24 cellular contexts compared by ENCODE assay signal in genomic region chr14:21185506-21185905, GRCh38. TPM values are rescaled to one million over a fixed set of nuclear protein-coding genes. Genes with fewer than 3 reads are reported as not detected.
A peak's percentile ranks its signal among the peaks of the same experiment; 100 is the strongest.
DNase-seq lines count a peak whose midpoint lies in the region; ATAC-seq and TF ChIP-seq lines count a peak whose summit lies in the region.
"Had no signal": no experiment of that assay in that cellular context is flagged by ENCODE, and none has a peak within 500 bp of the region (broad histone marks: within the 10 kb centered on the region; RNA-seq: fewer than 3 reads in every experiment).

No MANE protein-coding gene starts in this region.

- H3K27me3 ChIP-seq in suprapubic skin: no peaks in the 10 kb centered on the region
- H3K27me3 ChIP-seq: adrenal gland, breast epithelium, heart right ventricle, uterus had no signal

- TF ChIP-seq EP300 in suprapubic skin (IDR thresholded peaks at IDR 0.05): no peak

- ATAC-seq in Right ventricle myocardium inferior: peak; percentile 46
- no peak for ATAC-seq in left cardiac atrium
- ATAC-seq in stimulated activated effector memory CD8-positive, alpha-beta T cell treated with anti-CD3 and anti-CD28 coated beads, Interleukin-12 subunit alpha, Interleukin-12 subunit beta, amount 100 ng/mL, for 72 hours: no peak
- no peak for ATAC-seq in HG03097 (IDR thresholded peaks at IDR 0.05; ENCODE audit: low FRiP score, unreplicated experiment)
- ATAC-seq: A549 had no signal

- no peak for TF ChIP-seq POLR2A in NB4 (IDR thresholded peaks at IDR 0.05; ENCODE audit: extremely low read depth, insufficient read length)
- TF ChIP-seq POLR2A in suprapubic skin (IDR thresholded peaks at IDR 0.05): no peak

- H3K4me1 Mint-ChIP-seq in stimulated activated effector memory CD8-positive, alpha-beta T cell treated with anti-CD3 and anti-CD28 coated beads, Interleukin-12 subunit alpha, Interleukin-12 subunit beta, amount 100 ng/mL, for 72 hours: no peaks in the 10 kb centered on the region

- H3K9me3 Mint-ChIP-seq in stimulated activated effector memory CD8-positive, alpha-beta T cell treated with anti-CD3 and anti-CD28 coated beads, Interleukin-12 subunit alpha, Interleukin-12 subunit beta, amount 100 ng/mL, for 72 hours: peaks cover 4% of the 10 kb centered on the region

- no peak overlapping the region for H3K4me3 Mint-ChIP-seq in stimulated activated effector memory CD8-positive, alpha-beta T cell treated with anti-CD3 and anti-CD28 coated beads, Interleukin-12 subunit alpha, Interleukin-12 subunit beta, amount 100 ng/mL, for 72 hours

- no peak for DNase-seq in Right ventricle myocardium inferior (ENCODE audit: missing footprints)
- DNase-seq in left cardiac atrium: no peak
- peak; percentile 59 for DNase-seq in NB4 (ENCODE audit: low read depth)
- peak; percentile 35 to 77 for DNase-seq in cardiac fibroblast (ENCODE audit: low read depth in 2 of 2)
- no peak for DNase-seq in suprapubic skin (ENCODE audit: low spot score in 2 of 2)
- no peak for DNase-seq in islet precursor cell
- DNase-seq in stimulated activated effector memory CD8-positive, alpha-beta T cell treated with anti-CD3 and anti-CD28 coated beads, Interleukin-12 subunit alpha, Interleukin-12 subunit beta, amount 100 ng/mL, for 72 hours (ENCODE audit: low spot score in 2 of 2): no peak
- DNase-seq: activated CD8-positive, alpha-beta memory T cell treated with anti-CD3 and anti-CD28 coated beads, Interleukin-2, amount 50 U/mL, for 48 hours; activated gamma-delta T cell treated with Interleukin-2 at 50 U/mL for 16 hours; C1 segment of cervical spinal cord; dermis blood vessel endothelial cell; heart right ventricle; mammary epithelial cell; NCI-H2081 treated with DMSO at 0.1 percent for 48 hours; NCI-H510A; NK-92 treated with Interleukin-12 subunit alpha and Interleukin-12 subunit beta, amount 100 ng/mL, for 24 hours; stimulated activated CD4-positive, alpha-beta T cell treated with anti-CD3 and anti-CD28 coated beads, Interleukin-12 subunit alpha, Interleukin-12 subunit beta, amount 100 ng/mL, for 4 hours; uterus had no signal

- no peaks in the 10 kb centered on the region for H3K36me3 Mint-ChIP-seq in stimulated activated effector memory CD8-positive, alpha-beta T cell treated with anti-CD3 and anti-CD28 coated beads, Interleukin-12 subunit alpha, Interleukin-12 subunit beta, amount 100 ng/mL, for 72 hours

- intact Hi-C loops in Right ventricle myocardium inferior (cut with DNase I) (no loop called here), left cardiac atrium (cut with DNase I) (no loop called here)

- H3K4me3 ChIP-seq in NB4 (ENCODE audit: low read depth, low read length) (no peak overlapping the region), cardiac fibroblast (replicated peaks in 1 of 2; ENCODE audit: low read depth in 2 of 2, low read length in 2 of 2) (no peak overlapping the region), suprapubic skin (no peak overlapping the region)
- H3K4me3 ChIP-seq: A549, adrenal gland, breast epithelium, heart right ventricle, uterus had no signal

- no peak overlapping the region for H3K27ac Mint-ChIP-seq in stimulated activated effector memory CD8-positive, alpha-beta T cell treated with anti-CD3 and anti-CD28 coated beads, Interleukin-12 subunit alpha, Interleukin-12 subunit beta, amount 100 ng/mL, for 72 hours

- no peaks in the 10 kb centered on the region for H3K9me3 ChIP-seq in suprapubic skin
- H3K9me3 ChIP-seq: adrenal gland, breast epithelium, uterus had no signal

- WGBS in suprapubic skin: 60% methylated on average over 6 of the region's 6 CpGs

- no peaks in the 10 kb centered on the region for H3K36me3 ChIP-seq in suprapubic skin
- H3K36me3 ChIP-seq: adrenal gland, breast epithelium, heart right ventricle, uterus had no signal

- H3K4me1 ChIP-seq in suprapubic skin: no peaks in the 10 kb centered on the region
- H3K4me1 ChIP-seq: A549, adrenal gland, breast epithelium, uterus had no signal

- peak overlapping the region; percentile 4 for H3K27ac ChIP-seq in suprapubic skin
- H3K27ac ChIP-seq: A549, adrenal gland, breast epithelium, heart right ventricle, RWPE1, uterus had no signal

- no peak for TF ChIP-seq CTCF in NB4 (IDR thresholded peaks at IDR 0.05; ENCODE audit: low read depth, low read length)
- no peak for TF ChIP-seq CTCF in cardiac fibroblast (IDR thresholded peaks at IDR 0.05; ENCODE audit: low read depth, low read length)
- no peak for TF ChIP-seq CTCF in suprapubic skin (IDR thresholded peaks at IDR 0.05)

RNA-seq across cellular contexts. Expression of gene OR5AU1, which starts 29.6 kb away (rescaled TPM):
- total RNA-seq in Right ventricle myocardium inferior (not detected), left cardiac atrium (not detected), suprapubic skin (not detected)
- total RNA-seq: adrenal gland, breast epithelium, dermis blood vessel endothelial cell, endothelial cell of umbilical vein, heart right ventricle, mammary epithelial cell, uterus had no signal

Comparison
In these comparisons a context has a peak if more than half of its experiments do, and no peak if none do; other contexts are left out.
1. DNase-seq: peak in NB4 (single experiment) and cardiac fibroblast (2 of 2); none in Right ventricle myocardium inferior (single experiment), left cardiac atrium (single experiment), suprapubic skin (0 of 2), islet precursor cell (single experiment) and stimulated activated effector memory CD8-positive, alpha-beta T cell treated with anti-CD3 and anti-CD28 coated beads, Interleukin-12 subunit alpha, Interleukin-12 subunit beta, amount 100 ng/mL, for 72 hours (0 of 2).